In genomic region chr10:131692686-131693334, GRCh38 we compare ENCODE assay signal across 17 cellular contexts.
A peak's percentile ranks its signal among the peaks of the same experiment; 100 is the strongest.
DNase-seq lines count a peak whose midpoint lies in the region; ATAC-seq and TF ChIP-seq lines count a peak whose summit lies in the region.
"Had no signal": no experiment of that assay in that cellular context is flagged by ENCODE, and none has a peak within 500 bp of the region (broad histone marks: within the 10 kb centered on the region; RNA-seq: fewer than 3 reads in every experiment).

No MANE protein-coding gene starts in this region.

- TF ChIP-seq CTCF in Peyer's patch (IDR thresholded peaks at IDR 0.05) (no peak), chondrocyte (IDR thresholded peaks at IDR 0.05) (no peak), OCI-LY7 (conservative IDR thresholded peaks at IDR 0.05; ENCODE audit: low read length) (no peak)

- H3K36me3 ChIP-seq in Peyer's patch = no peaks in the 10 kb centered on the region
- H3K36me3 ChIP-seq in OCI-LY7 (ENCODE audit: insufficient read depth, low read length) = no peaks in the 10 kb centered on the region
- H3K36me3 ChIP-seq in GM23248 (ENCODE audit: low read depth) = no peaks in the 10 kb centered on the region
- H3K36me3 ChIP-seq: BE2C had no signal

- H3K27ac Mint-ChIP-seq in chondrocyte (ENCODE audit: unreplicated experiment) = no peak overlapping the region
- H3K27ac Mint-ChIP-seq: CD8-positive, alpha-beta T cell had no signal

- no peaks in the 10 kb centered on the region for H3F3A ChIP-seq in GM23248 (ENCODE audit: insufficient read depth)

- DNase-seq in Peyer's patch (peak in 2 of 3 donors; percentile 18 to 25), chondrocyte (ENCODE audit: low spot score) (peak; percentile 65), mesenteric fat pad (ENCODE audit: low spot score) (peak; percentile 41), sciatic nerve (ENCODE audit: low spot score) (peak; percentile 45), kidney tubule cell (ENCODE audit: low spot score) (no peak), OCI-LY7 (ENCODE audit: low spot score) (no peak), GM23248 (no peak)
- DNase-seq: BE2C; CD8-positive, alpha-beta T cell; COR-L47; DMS153; DMS79 treated with DMSO at 0.1 percent for 48 hours; EL had no signal

- no peak for ATAC-seq in sciatic nerve
- ATAC-seq: CD8-positive, alpha-beta T cell; HCT116 had no signal

- H3K27me3 Mint-ChIP-seq in chondrocyte (ENCODE audit: low read depth) = no peaks in the 10 kb centered on the region

- BruUV-seq in OCI-LY7 (replicated peaks; lab: Mats Ljungman, UMichigan) = no TSS peak

- H3K4me3 Mint-ChIP-seq in chondrocyte (ENCODE audit: unreplicated experiment) = no peak overlapping the region
- H3K4me3 Mint-ChIP-seq: CD8-positive, alpha-beta T cell had no signal

- H3K79me2 ChIP-seq in OCI-LY7 (ENCODE audit: insufficient read depth, low read depth, low read length) (no peaks in the 10 kb centered on the region), GM23248 (ENCODE audit: insufficient read depth) (no peaks in the 10 kb centered on the region)

- peaks cover 3% of the 10 kb centered on the region for H3K36me3 Mint-ChIP-seq in chondrocyte (ENCODE audit: low read depth)
- H3K36me3 Mint-ChIP-seq: CD8-positive, alpha-beta T cell had no signal

- H4K20me1 ChIP-seq in OCI-LY7 (ENCODE audit: insufficient read depth, low read length) (no peaks in the 10 kb centered on the region), GM23248 (ENCODE audit: insufficient read depth) (no peaks in the 10 kb centered on the region)

- CTCF ChIA-PET in OCI-LY7 (lab: Charles Lee; ENCODE audit: unreplicated experiment) = interaction anchor here (0.6 kb wide), 1 partner anchor 1709 kb away, joined by 9 read pairs; no protein-coding TSS in a partner anchor

- 13 to 18% methylated on average over 11 of the region's 11 CpGs for WGBS in GM23248 (ENCODE audit: low coverage in 1 of 2, low lambda C conversion rate in 2 of 2, missing lambda C conversion rate in 2 of 2), 2 experiments

- in situ Hi-C loops in GM23248 (cut with MboI) = no loop called here

- H3K9me3 ChIP-seq in Peyer's patch (no peaks in the 10 kb centered on the region), OCI-LY7 (ENCODE audit: low read length) (no peaks in the 10 kb centered on the region), GM23248 (ENCODE audit: low read depth) (no peaks in the 10 kb centered on the region)
- H3K9me3 ChIP-seq: A549, BE2C had no signal

- H3K4me1 Mint-ChIP-seq in chondrocyte (ENCODE audit: low read depth) = no peaks in the 10 kb centered on the region

- H3K9me2 ChIP-seq in OCI-LY7 (ENCODE audit: insufficient read depth, low read length) (no peaks in the 10 kb centered on the region), GM23248 (ENCODE audit: insufficient read depth) (no peaks in the 10 kb centered on the region)

- H3K4me2 ChIP-seq in OCI-LY7 (ENCODE audit: low read length) (no peak overlapping the region), GM23248 (ENCODE audit: unreplicated experiment) (no peak overlapping the region)
- H3K4me2 ChIP-seq: A549 had no signal

- intact Hi-C loops in sciatic nerve (cut with DNase I) (no loop called here), OCI-LY7 (cut with micrococcal nuclease; ENCODE audit: unreplicated experiment) (no loop called here)

- H3K4me1 ChIP-seq in Peyer's patch (no peaks in the 10 kb centered on the region), OCI-LY7 (ENCODE audit: insufficient read depth, low read length, poor library complexity, severe bottlenecking) (no peaks in the 10 kb centered on the region), GM23248 (ENCODE audit: insufficient read depth) (no peaks in the 10 kb centered on the region)
- H3K4me1 ChIP-seq: A549, BE2C had no signal

- no peak overlapping the region for H3K9ac ChIP-seq in GM23248

- H2AFZ ChIP-seq in OCI-LY7 (ENCODE audit: low read length) = no peak overlapping the region
- H2AFZ ChIP-seq in GM23248 = no peak overlapping the region

- H3K9me3 Mint-ChIP-seq in chondrocyte (ENCODE audit: low read depth) = peaks cover 7% of the 10 kb centered on the region
- H3K9me3 Mint-ChIP-seq: CD8-positive, alpha-beta T cell had no signal

- no peak for TF ChIP-seq POLR2A in Peyer's patch (IDR thresholded peaks at IDR 0.05)

- no peaks in the 10 kb centered on the region for H3K27me3 ChIP-seq in Peyer's patch
- H3K27me3 ChIP-seq in GM23248 (replicated peaks; ENCODE audit: insufficient read depth) = no peaks in the 10 kb centered on the region
- H3K27me3 ChIP-seq: BE2C had no signal

- POLR2A ChIA-PET in OCI-LY7 (lab: Charles Lee) = no interaction called here

- no peak overlapping the region for H3K27ac ChIP-seq in Peyer's patch
- no peak overlapping the region for H3K27ac ChIP-seq in OCI-LY7 (ENCODE audit: low read depth, low read length, poor library complexity, severe bottlenecking)
- no peak overlapping the region for H3K27ac ChIP-seq in GM23248
- H3K27ac ChIP-seq: A549, C4-2B, HL-60 had no signal

- no peak overlapping the region for H3K4me3 ChIP-seq in Peyer's patch
- H3K4me3 ChIP-seq in OCI-LY7 (ENCODE audit: low read depth, low read length, poor library complexity, severe bottlenecking) = no peak overlapping the region
- H3K4me3 ChIP-seq in GM23248 = no peak overlapping the region
- H3K4me3 ChIP-seq: A549 had no signal

Comparison
In these comparisons a context has a peak if more than half of its experiments do, and no peak if none do; other contexts are left out.
1. DNase-seq: peak in Peyer's patch (2 of 3), chondrocyte (single experiment), mesenteric fat pad (single experiment) and sciatic nerve (single experiment); none in kidney tubule cell (single experiment), OCI-LY7 (single experiment) and GM23248 (single experiment).